ENCODE assay signal across 15 cellular contexts in genomic region chr9:114395768-114396167, GRCh38. TPM values are rescaled to one million over a fixed set of nuclear protein-coding genes. Genes with fewer than 3 reads are reported as not detected.
DNase-seq lines count a peak whose midpoint lies in the region; ATAC-seq and TF ChIP-seq lines count a peak whose summit lies in the region.
"Had no signal": no experiment of that assay in that cellular context is flagged by ENCODE, and none has a peak within 500 bp of the region (broad histone marks: within the 10 kb centered on the region; RNA-seq: fewer than 3 reads in every experiment).

No MANE protein-coding gene starts in this region.

- H3K9ac ChIP-seq in mesenchymal stem cell (ENCODE audit: low read length): peak overlapping the region; percentile 37

- no peak overlapping the region for H2BK5ac ChIP-seq in mesenchymal stem cell (ENCODE audit: low read depth, low read length, poor library complexity, severe bottlenecking)

- no peak overlapping the region for H3K23ac ChIP-seq in mesenchymal stem cell (ENCODE audit: low read length in 2 of 2)

- no peak for DNase-seq in natural killer cell
- no peak for DNase-seq in natural killer cell treated with Interleukin-12 subunit alpha and Interleukin-12 subunit beta and Interleukin-15 and Interleukin-18, amount 100 ng/mL, for 72 hours (ENCODE audit: low spot score)
- no peak for DNase-seq in mesenchymal stem cell
- no peak for DNase-seq in uterus
- DNase-seq in iPS-NIHi11 (ENCODE audit: low spot score): no peak
- DNase-seq: AML-193, body of pancreas, mammary epithelial cell, MV-4-11, NCI-H446, pancreas had no signal

- no peak overlapping the region for H2BK15ac ChIP-seq in mesenchymal stem cell (ENCODE audit: low read depth, poor library complexity, severe bottlenecking)

- peaks cover 6% of the 10 kb centered on the region for H3K4me1 ChIP-seq in mesenchymal stem cell (ENCODE audit: control insufficient read depth, insufficient read depth, low read depth, low read length)
- peaks cover 0 to 10% of the 10 kb centered on the region in 2 donors for H3K4me1 ChIP-seq in uterus

- no peaks in the 10 kb centered on the region for H3K27me3 Mint-ChIP-seq in natural killer cell (ENCODE audit: low read depth in 2 of 2)
- H3K27me3 Mint-ChIP-seq in natural killer cell treated with Interleukin-12 subunit alpha and Interleukin-12 subunit beta and Interleukin-15 and Interleukin-18, amount 100 ng/mL, for 72 hours: no peaks in the 10 kb centered on the region
- H3K27me3 Mint-ChIP-seq in activated naive CD8-positive, alpha-beta T cell: no peaks in the 10 kb centered on the region

- no peak overlapping the region for H3K18ac ChIP-seq in mesenchymal stem cell (ENCODE audit: low read depth in 1 of 2, low read length in 2 of 2)

- H3K27me3 ChIP-seq in mesenchymal stem cell (ENCODE audit: control insufficient read depth in 1 of 2, insufficient read depth in 1 of 2, low read length in 2 of 2): peaks cover 0 to 6% of the 10 kb centered on the region in 2 experiments
- no peaks in the 10 kb centered on the region for H3K27me3 ChIP-seq in uterus
- H3K27me3 ChIP-seq: body of pancreas, pancreas had no signal

- no peak overlapping the region for H2AK5ac ChIP-seq in mesenchymal stem cell (ENCODE audit: low read length, severe bottlenecking)

- no peak overlapping the region for H4K8ac ChIP-seq in mesenchymal stem cell (ENCODE audit: low read length)

- H3K14ac ChIP-seq in mesenchymal stem cell (ENCODE audit: low read length in 2 of 2): no peak overlapping the region

- H3K27ac ChIP-seq in mesenchymal stem cell (ENCODE audit: low read length, poor library complexity, severe bottlenecking) (no peak overlapping the region), uterus (peak overlapping the region; percentile 97 to 98)
- H3K27ac ChIP-seq: body of pancreas, pancreas had no signal

- no peak for TF ChIP-seq POLR2A in uterus (IDR thresholded peaks at IDR 0.05)

- no peak overlapping the region for H3K4ac ChIP-seq in mesenchymal stem cell (ENCODE audit: low read depth in 1 of 2, low read length in 2 of 2)

- H3K27ac Mint-ChIP-seq in natural killer cell: peak overlapping the region; percentile 21 to 59
- H3K27ac Mint-ChIP-seq in natural killer cell treated with Interleukin-12 subunit alpha and Interleukin-12 subunit beta and Interleukin-15 and Interleukin-18, amount 100 ng/mL, for 72 hours: peak overlapping the region in 1 of 2 donors; percentile 51
- peak overlapping the region; percentile 89 for H3K27ac Mint-ChIP-seq in activated naive CD8-positive, alpha-beta T cell

- no peak overlapping the region for H3K4me2 ChIP-seq in mesenchymal stem cell (ENCODE audit: low read length, poor library complexity, severe bottlenecking)

- peaks cover 23 to 53% of the 10 kb centered on the region in 2 donors for H3K4me1 Mint-ChIP-seq in natural killer cell
- peaks cover 34 to 38% of the 10 kb centered on the region in 2 donors for H3K4me1 Mint-ChIP-seq in natural killer cell treated with Interleukin-12 subunit alpha and Interleukin-12 subunit beta and Interleukin-15 and Interleukin-18, amount 100 ng/mL, for 72 hours (ENCODE audit: low read depth in 2 of 2)
- H3K4me1 Mint-ChIP-seq in activated naive CD8-positive, alpha-beta T cell (ENCODE audit: low read depth): peaks cover 64% of the 10 kb centered on the region

- H3K79me1 ChIP-seq in mesenchymal stem cell (replicated peaks; ENCODE audit: low read length, poor library complexity, severe bottlenecking): no peaks in the 10 kb centered on the region

- WGBS in mesenchymal stem cell: 93% methylated on average over 5 of the region's 5 CpGs

- no peak for TF ChIP-seq CTCF in natural killer cell (IDR thresholded peaks at IDR 0.05)
- TF ChIP-seq CTCF in uterus (IDR thresholded peaks at IDR 0.05): no peak

- H3K9me3 ChIP-seq in mesenchymal stem cell (ENCODE audit: control insufficient read depth, low read length) (no peaks in the 10 kb centered on the region), uterus (no peaks in the 10 kb centered on the region)
- H3K9me3 ChIP-seq: body of pancreas, HAP-1, pancreas had no signal

- no peaks in the 10 kb centered on the region for H3K9me3 Mint-ChIP-seq in natural killer cell
- no peaks in the 10 kb centered on the region for H3K9me3 Mint-ChIP-seq in natural killer cell treated with Interleukin-12 subunit alpha and Interleukin-12 subunit beta and Interleukin-15 and Interleukin-18, amount 100 ng/mL, for 72 hours
- H3K9me3 Mint-ChIP-seq in activated naive CD8-positive, alpha-beta T cell (ENCODE audit: low read depth): no peaks in the 10 kb centered on the region

- H2BK120ac ChIP-seq in mesenchymal stem cell (ENCODE audit: low read depth, low read length): no peak overlapping the region

- no peaks in the 10 kb centered on the region for H3K36me3 ChIP-seq in mesenchymal stem cell (ENCODE audit: control insufficient read depth in 1 of 2, insufficient read depth in 2 of 2, low read depth in 1 of 2, low read length in 2 of 2)
- H3K36me3 ChIP-seq in uterus: no peaks in the 10 kb centered on the region
- H3K36me3 ChIP-seq: HAP-1, pancreas had no signal

- no peak overlapping the region for H4K91ac ChIP-seq in mesenchymal stem cell (ENCODE audit: low read length)

- ATAC-seq in natural killer cell (no peak), HG03045 (IDR thresholded peaks at IDR 0.05; ENCODE audit: unreplicated experiment) (no peak), GM19328 (IDR thresholded peaks at IDR 0.05; ENCODE audit: unreplicated experiment) (no peak)
- ATAC-seq in natural killer cell treated with Interleukin-12 subunit alpha and Interleukin-12 subunit beta and Interleukin-15 and Interleukin-18, amount 100 ng/mL, for 72 hours: no peak
- ATAC-seq: body of pancreas, pancreas had no signal

- no peak overlapping the region for H2AFZ ChIP-seq in mesenchymal stem cell (ENCODE audit: low read depth, low read length)

- H3K4me3 Mint-ChIP-seq in natural killer cell: peak overlapping the region; percentile 98
- no peak overlapping the region for H3K4me3 Mint-ChIP-seq in natural killer cell treated with Interleukin-12 subunit alpha and Interleukin-12 subunit beta and Interleukin-15 and Interleukin-18, amount 100 ng/mL, for 72 hours
- H3K4me3 Mint-ChIP-seq in activated naive CD8-positive, alpha-beta T cell: peak overlapping the region; percentile 96

- no peaks in the 10 kb centered on the region for H3K36me3 Mint-ChIP-seq in natural killer cell
- no peaks in the 10 kb centered on the region for H3K36me3 Mint-ChIP-seq in natural killer cell treated with Interleukin-12 subunit alpha and Interleukin-12 subunit beta and Interleukin-15 and Interleukin-18, amount 100 ng/mL, for 72 hours
- H3K36me3 Mint-ChIP-seq in activated naive CD8-positive, alpha-beta T cell: peaks cover 2% of the 10 kb centered on the region

- H3K4me3 ChIP-seq in mesenchymal stem cell (ENCODE audit: insufficient read depth in 1 of 2, low read depth in 1 of 2, low read length in 2 of 2) (no peak overlapping the region), uterus (peak overlapping the region in 1 of 2 donors; percentile 15)
- H3K4me3 ChIP-seq: body of pancreas, HAP-1, pancreas had no signal

- no peak overlapping the region for H2BK12ac ChIP-seq in mesenchymal stem cell (ENCODE audit: low read length in 2 of 2)

- intact Hi-C loops in natural killer cell (cut with micrococcal nuclease) (loop anchor here (5.0 kb wide), 1 partner anchor 33 kb away; no protein-coding TSS in a partner anchor), uterus (cut with DNase I; ENCODE audit: low total_unique reads) (no loop called here)

RNA-seq across cellular contexts. Expression of gene AKNA, which starts 8.0 kb away (rescaled TPM):
- total RNA-seq in natural killer cell: 100 to 1,000 TPM; 577 to 743 (median 676) TPM
- 100 to 1,000 TPM; 332 to 469 TPM for total RNA-seq in natural killer cell treated with Interleukin-12 subunit alpha and Interleukin-12 subunit beta and Interleukin-15 and Interleukin-18, amount 100 ng/mL, for 72 hours
- polyA plus RNA-seq in mesenchymal stem cell (2013, experiment 1 of 2): 18.5 TPM
- polyA plus RNA-seq in mesenchymal stem cell (2013, experiment 2 of 2): 17.8 TPM
- total RNA-seq in uterus: 100 to 1,000 TPM in 1 of 4 donors, 10 to 100 TPM in 3; 24.1 to 123 (median 34.3) TPM
